ENCODE assay signal across 13 cellular contexts in genomic region chr2:230944123-230944653, GRCh38. TPM values are rescaled to one million over a fixed set of nuclear protein-coding genes. Genes with fewer than 3 reads are reported as not detected.
A peak's percentile ranks its signal among the peaks of the same experiment; 100 is the strongest.
DNase-seq lines count a peak whose midpoint lies in the region; ATAC-seq and TF ChIP-seq lines count a peak whose summit lies in the region.
"Had no signal": no experiment of that assay in that cellular context is flagged by ENCODE, and none has a peak within 500 bp of the region (broad histone marks: within the 10 kb centered on the region; RNA-seq: fewer than 3 reads in every experiment).

No MANE protein-coding gene starts in this region.

- WGBS in SK-N-SH (ENCODE audit: low lambda C conversion rate), result 65% methylated on average over 10 of the region's 11 CpGs

- peaks cover 0 to 17% (median 5%) of the 10 kb centered on the region in 4 donors for H3K4me1 Mint-ChIP-seq in CD4-positive, CD25-positive, alpha-beta regulatory T cell
- peaks cover 14% of the 10 kb centered on the region for H3K4me1 Mint-ChIP-seq in activated T-helper 1 cell treated with anti-CD3 and anti-CD28 coated beads, Interleukin-12 subunit alpha, Interleukin-12 subunit beta, Interleukin-2, Interleukin-4 antibody, amounts not matched to agents 30 ng/mL and 10 ng/mL and 1 ng/mL, durations not matched to agents 14 hours and 24 hours and 36 hours (ENCODE audit: low read depth)

- no peaks in the 10 kb centered on the region for H3K27me3 ChIP-seq in CD4-positive, CD25-positive, alpha-beta regulatory T cell (ENCODE audit: control insufficient read depth, insufficient read depth, low read length)
- H3K27me3 ChIP-seq in SK-N-SH (ENCODE audit: insufficient read depth), result no peaks in the 10 kb centered on the region; the same call in 1 of the 2 replicates

- no peak overlapping the region for H2AFZ ChIP-seq in SK-N-SH (ENCODE audit: low read depth)
- H2AFZ ChIP-seq: parathyroid adenoma had no signal

- CTCF ChIA-PET in SK-N-SH (lab: Yijun Ruan, JAX), result no interaction called here

- no peak for TF ChIP-seq EP300 in SK-N-SH (IDR thresholded peaks at IDR 0.05; ENCODE audit: borderline replicate concordance in 1 of 2, low read depth in 1 of 2, low read length in 1 of 2)

- H3K27ac ChIP-seq in CD4-positive, CD25-positive, alpha-beta regulatory T cell (ENCODE audit: insufficient read depth, low read length, poor library complexity, severe bottlenecking), result no peak overlapping the region
- H3K27ac ChIP-seq in SK-N-SH (ENCODE audit: low read depth in 2 of 2, low read length in 1 of 2), result no peak overlapping the region
- H3K27ac ChIP-seq: parathyroid adenoma had no signal

- no peaks in the 10 kb centered on the region for H3K36me3 ChIP-seq in CD4-positive, CD25-positive, alpha-beta regulatory T cell (ENCODE audit: control insufficient read depth, insufficient read depth, low read length)
- H3K36me3 ChIP-seq in SK-N-SH (replicated peaks in 1 of 2; ENCODE audit: control insufficient read depth in 1 of 2, insufficient read depth in 2 of 2, low read length in 1 of 2), result no peaks in the 10 kb centered on the region

- H3K36me3 Mint-ChIP-seq in CD4-positive, CD25-positive, alpha-beta regulatory T cell, result no peaks in the 10 kb centered on the region
- no peaks in the 10 kb centered on the region for H3K36me3 Mint-ChIP-seq in activated T-helper 1 cell treated with anti-CD3 and anti-CD28 coated beads, Interleukin-12 subunit alpha, Interleukin-12 subunit beta, Interleukin-2, Interleukin-4 antibody, amounts not matched to agents 30 ng/mL and 10 ng/mL and 1 ng/mL, durations not matched to agents 14 hours and 24 hours and 36 hours (ENCODE audit: low read depth)
- H3K36me3 Mint-ChIP-seq: CD8-positive, alpha-beta memory T cell had no signal

- no peak overlapping the region for H3K27ac Mint-ChIP-seq in CD4-positive, CD25-positive, alpha-beta regulatory T cell
- no peak overlapping the region for H3K27ac Mint-ChIP-seq in activated T-helper 1 cell treated with anti-CD3 and anti-CD28 coated beads, Interleukin-12 subunit alpha, Interleukin-12 subunit beta, Interleukin-2, Interleukin-4 antibody, amounts not matched to agents 30 ng/mL and 10 ng/mL and 1 ng/mL, durations not matched to agents 14 hours and 24 hours and 36 hours

- no peak overlapping the region for H3K4me3 ChIP-seq in CD4-positive, CD25-positive, alpha-beta regulatory T cell (ENCODE audit: low read depth, low read length)
- no peak overlapping the region for H3K4me3 ChIP-seq in SK-N-SH (ENCODE audit: low read depth in 2 of 2, low read length in 1 of 2)

- TF ChIP-seq CTCF in SK-N-SH (IDR thresholded peaks at IDR 0.05), result no peak

- H3K9me3 Mint-ChIP-seq in CD4-positive, CD25-positive, alpha-beta regulatory T cell, result peaks cover 0 to 1% (median 0%) of the 10 kb centered on the region in 7 donors
- no peaks in the 10 kb centered on the region for H3K9me3 Mint-ChIP-seq in activated T-helper 1 cell treated with anti-CD3 and anti-CD28 coated beads, Interleukin-12 subunit alpha, Interleukin-12 subunit beta, Interleukin-2, Interleukin-4 antibody, amounts not matched to agents 30 ng/mL and 10 ng/mL and 1 ng/mL, durations not matched to agents 14 hours and 24 hours and 36 hours
- H3K9me3 Mint-ChIP-seq: CD8-positive, alpha-beta memory T cell had no signal

- H3K9me2 ChIP-seq in SK-N-SH, result no peaks in the 10 kb centered on the region

- peak; percentile 19 to 22 for ATAC-seq in CD4-positive, CD25-positive, alpha-beta regulatory T cell (ENCODE audit: low read depth in 2 of 2)
- peak; percentile 50 for ATAC-seq in GM19025 (IDR thresholded peaks at IDR 0.05; ENCODE audit: low read depth, unreplicated experiment)
- ATAC-seq in HG02885 (IDR thresholded peaks at IDR 0.05; ENCODE audit: poor library complexity, unreplicated experiment), result peak; percentile 50
- ATAC-seq in HG02840 (IDR thresholded peaks at IDR 0.05; ENCODE audit: low FRiP score, unreplicated experiment), result no peak

- no peaks in the 10 kb centered on the region for H3K9me3 ChIP-seq in CD4-positive, CD25-positive, alpha-beta regulatory T cell (ENCODE audit: control insufficient read depth in 2 of 2, low read length in 2 of 2)
- no peaks in the 10 kb centered on the region for H3K9me3 ChIP-seq in SK-N-SH

- peaks cover 9% of the 10 kb centered on the region for H3K27me3 Mint-ChIP-seq in CD4-positive, CD25-positive, alpha-beta regulatory T cell
- peaks cover 47% of the 10 kb centered on the region for H3K27me3 Mint-ChIP-seq in activated T-helper 1 cell treated with anti-CD3 and anti-CD28 coated beads, Interleukin-12 subunit alpha, Interleukin-12 subunit beta, Interleukin-2, Interleukin-4 antibody, amounts not matched to agents 30 ng/mL and 10 ng/mL and 1 ng/mL, durations not matched to agents 14 hours and 24 hours and 36 hours (ENCODE audit: insufficient read depth)

- H4K20me1 ChIP-seq in SK-N-SH (ENCODE audit: insufficient read depth), result no peaks in the 10 kb centered on the region

- no peaks in the 10 kb centered on the region for H3K4me1 ChIP-seq in CD4-positive, CD25-positive, alpha-beta regulatory T cell (ENCODE audit: control insufficient read depth, insufficient read depth, low read length, poor library complexity, severe bottlenecking)
- H3K4me1 ChIP-seq in SK-N-SH (ENCODE audit: control insufficient read depth in 1 of 2, insufficient read depth in 2 of 2, low read depth in 1 of 2, low read length in 1 of 2), result no peaks in the 10 kb centered on the region
- H3K4me1 ChIP-seq: parathyroid adenoma had no signal

- POLR2A ChIA-PET in SK-N-SH (lab: Yijun Ruan, JAX), result no interaction called here

- no peaks in the 10 kb centered on the region for H3K79me2 ChIP-seq in SK-N-SH (ENCODE audit: insufficient read depth)
- H3K79me2 ChIP-seq: parathyroid adenoma had no signal

- no peak for TF ChIP-seq RAD21 in SK-N-SH (IDR thresholded peaks at IDR 0.05; ENCODE audit: low read length)

- H3K4me3 Mint-ChIP-seq in CD4-positive, CD25-positive, alpha-beta regulatory T cell, result no peak overlapping the region
- no peak overlapping the region for H3K4me3 Mint-ChIP-seq in activated T-helper 1 cell treated with anti-CD3 and anti-CD28 coated beads, Interleukin-12 subunit alpha, Interleukin-12 subunit beta, Interleukin-2, Interleukin-4 antibody, amounts not matched to agents 30 ng/mL and 10 ng/mL and 1 ng/mL, durations not matched to agents 14 hours and 24 hours and 36 hours

- H3K4me2 ChIP-seq in SK-N-SH, result no peak overlapping the region

- intact Hi-C loops in activated T-helper 1 cell treated with anti-CD3 and anti-CD28 coated beads, Interleukin-12 subunit alpha, Interleukin-12 subunit beta, Interleukin-2, Interleukin-4 antibody, amounts not matched to agents 30 ng/mL and 10 ng/mL and 1 ng/mL, durations not matched to agents 14 hours and 24 hours and 36 hours (cut with micrococcal nuclease), result loop anchor here (1.0 to 2.0 kb wide), 2 partner anchors 19 to 40 kb away; partner anchors contain the start of gene GPR55

- peak in 1 of 3 donors; percentile 50 for DNase-seq in CD4-positive, CD25-positive, alpha-beta regulatory T cell
- DNase-seq in activated T-cell treated with anti-CD3 and anti-CD28 coated beads, Interleukin-2, amount 50 U/mL, for 48 hours, result peak; percentile 72 to 76
- DNase-seq in SK-N-SH, result no peak
- DNase-seq in NCI-H82 treated with DMSO at 0.1 percent for 48 hours (lab: John Stamatoyannopoulos, UW; ENCODE audit: unreplicated experiment), result no peak
- DNase-seq in activated T-helper 1 cell treated with anti-CD3 and anti-CD28 coated beads, Interleukin-12 subunit alpha, Interleukin-12 subunit beta, Interleukin-2, Interleukin-4 antibody, amounts not matched to agents 30 ng/mL and 10 ng/mL and 1 ng/mL, durations not matched to agents 14 hours and 24 hours and 36 hours (ENCODE audit: low spot score), result no peak
- DNase-seq: NCI-H2081, T-helper 9 cell had no signal

- H3F3A ChIP-seq in SK-N-SH (replicated peaks; ENCODE audit: insufficient read depth), result no peaks in the 10 kb centered on the region

- no peak overlapping the region for H3K9ac ChIP-seq in SK-N-SH
- H3K9ac ChIP-seq: parathyroid adenoma had no signal

TF ChIP-seq in SK-N-SH, 30 proteins besides CTCF, POLR2A, EP300 and RAD21 (continues in another document):
- TF ChIP-seq MXI1 (IDR thresholded peaks at IDR 0.05; ENCODE audit: low read depth, low read length), result no peak
- no peak for TF ChIP-seq NRF1 (IDR thresholded peaks at IDR 0.05; ENCODE audit: low read depth, low read length)
- TF ChIP-seq IRF3 (IDR thresholded peaks at IDR 0.05; ENCODE audit: low read depth, low read length), result no peak
- TF ChIP-seq NFIC (IDR thresholded peaks at IDR 0.05; ENCODE audit: borderline replicate concordance), result no peak
- TF ChIP-seq TEAD4 (IDR thresholded peaks at IDR 0.05; ENCODE audit: borderline replicate concordance, insufficient read depth), result no peak
- no peak for TF ChIP-seq YY1 (IDR thresholded peaks at IDR 0.05; ENCODE audit: low read depth)
- no peak for TF ChIP-seq SIN3A (IDR thresholded peaks at IDR 0.05; ENCODE audit: borderline replicate concordance, low read depth, low read length)

RNA-seq across cellular contexts. Expression of gene GPR55, which starts 19.1 kb away (rescaled TPM):
- total RNA-seq in CD4-positive, CD25-positive, alpha-beta regulatory T cell, result 24.4 TPM
- 1 to 10 TPM; 1.6 to 7.1 (median 4.0) TPM for polyA plus RNA-seq in CD4-positive, CD25-positive, alpha-beta regulatory T cell
- polyA plus RNA-seq in SK-N-SH (2012; rRNA removed), result not detected in 2 replicates
- not detected in 2 replicates for polyA plus RNA-seq in SK-N-SH (2012; cell fraction: cytosol; rRNA removed)
- 0.02 and 0.04 TPM in 2 replicates for polyA plus RNA-seq in SK-N-SH (2012; cell fraction: nucleus; rRNA removed)
- 0.13 and 0.29 TPM in 2 replicates for total RNA-seq in activated T-helper 1 cell treated with anti-CD3 and anti-CD28 coated beads, Interleukin-12 subunit alpha, Interleukin-12 subunit beta, Interleukin-2, Interleukin-4 antibody, amounts not matched to agents 30 ng/mL and 10 ng/mL and 1 ng/mL, durations not matched to agents 14 hours and 24 hours and 36 hours
- total RNA-seq: chondrocyte had no signal

RNA-seq across cellular contexts. Expression of gene SPATA3, which starts 51.7 kb away (rescaled TPM):
- 0.72 TPM for total RNA-seq in CD4-positive, CD25-positive, alpha-beta regulatory T cell
- polyA plus RNA-seq in CD4-positive, CD25-positive, alpha-beta regulatory T cell, result not detected
- not detected in 2 replicates for polyA plus RNA-seq in SK-N-SH (2012; rRNA removed)
- polyA plus RNA-seq in SK-N-SH (2012; cell fraction: cytosol; rRNA removed), result not detected in 2 replicates
- not detected in 2 replicates for polyA plus RNA-seq in SK-N-SH (2012; cell fraction: nucleus; rRNA removed)
- total RNA-seq in activated T-helper 1 cell treated with anti-CD3 and anti-CD28 coated beads, Interleukin-12 subunit alpha, Interleukin-12 subunit beta, Interleukin-2, Interleukin-4 antibody, amounts not matched to agents 30 ng/mL and 10 ng/mL and 1 ng/mL, durations not matched to agents 14 hours and 24 hours and 36 hours, result not detected in 2 replicates
- total RNA-seq: chondrocyte had no signal
- polyA plus RNA-seq: CD8-positive, alpha-beta memory T cell had no signal

Comparison
In these comparisons a context has a peak if more than half of its experiments do, and no peak if none do; other contexts are left out.
1. DNase-seq: peak in activated T-cell treated with anti-CD3 and anti-CD28 coated beads, Interleukin-2, amount 50 U/mL, for 48 hours (2 of 2); none in SK-N-SH (single experiment), NCI-H82 treated with DMSO at 0.1 percent for 48 hours (single experiment) and activated T-helper 1 cell treated with anti-CD3 and anti-CD28 coated beads, Interleukin-12 subunit alpha, Interleukin-12 subunit beta, Interleukin-2, Interleukin-4 antibody, amounts not matched to agents 30 ng/mL and 10 ng/mL and 1 ng/mL, durations not matched to agents 14 hours and 24 hours and 36 hours (single experiment).
2. RNA of gene GPR55, which starts 19.1 kb away (total RNA-seq): 24.4 TPM in CD4-positive, CD25-positive, alpha-beta regulatory T cell (single experiment); 0.13 to 0.29 TPM in activated T-helper 1 cell treated with anti-CD3 and anti-CD28 coated beads, Interleukin-12 subunit alpha, Interleukin-12 subunit beta, Interleukin-2, Interleukin-4 antibody, amounts not matched to agents 30 ng/mL and 10 ng/mL and 1 ng/mL, durations not matched to agents 14 hours and 24 hours and 36 hours; every median in the first group is over 10 times any median in the second.